Comparison of ENCODE assay signal across 2 cellular contexts in the genomic region with DNA sequence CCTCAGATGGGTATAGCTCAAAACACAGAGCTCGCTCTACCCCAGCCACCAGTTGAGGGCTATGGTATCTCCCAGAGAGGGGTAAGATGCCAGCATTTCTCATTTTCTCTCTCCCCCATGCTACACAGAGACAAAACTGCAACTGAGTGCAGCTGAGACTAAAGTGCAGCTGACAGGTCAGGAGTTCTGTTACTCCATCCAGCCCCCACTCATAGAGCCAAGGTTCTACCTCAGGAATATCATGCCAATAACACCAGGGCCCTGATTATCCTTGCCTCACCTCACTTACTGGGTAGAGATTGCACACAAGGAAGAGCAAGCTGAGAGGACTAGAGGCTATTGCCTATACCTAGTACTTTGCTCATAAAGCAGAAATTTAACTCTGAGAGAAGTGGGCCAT.
TF ChIP-seq lines count a peak whose summit lies in the region.

No MANE protein-coding gene starts in this region.

TF ChIP-seq in liver, 16 proteins besides CTCF, POLR2A, EP300 and RAD21:
- TF ChIP-seq ATF3 (IDR thresholded peaks at IDR 0.05) (no peak), HNF4A (conservative IDR thresholded peaks at IDR 0.05) (peak; percentile 19 to 29)

TF ChIP-seq in HepG2, 621 proteins besides CTCF, POLR2A, EP300 and RAD21:
- TF ChIP-seq ZNF775 (CRISPR knock-in tag; IDR thresholded peaks at IDR 0.05; ENCODE audit: borderline replicate concordance) (no peak), REXO4 (CRISPR knock-in tag; IDR thresholded peaks at IDR 0.05; ENCODE audit: borderline replicate concordance) (no peak), ZNF724P (CRISPR knock-in tag; IDR thresholded peaks at IDR 0.05; ENCODE audit: borderline replicate concordance) (no peak), ZNF616 (CRISPR knock-in tag; IDR thresholded peaks at IDR 0.05; ENCODE audit: low read depth) (no peak), MTERF4 (CRISPR knock-in tag; IDR thresholded peaks at IDR 0.05) (no peak), GLI4 (CRISPR knock-in tag; IDR thresholded peaks at IDR 0.05; ENCODE audit: borderline replicate concordance) (no peak), ZNF512B (CRISPR knock-in tag; IDR thresholded peaks at IDR 0.05; ENCODE audit: borderline replicate concordance) (no peak), ZNF780A (CRISPR knock-in tag; IDR thresholded peaks at IDR 0.05) (no peak), NR2F6 (IDR thresholded peaks at IDR 0.05) (no peak), NR2F6 (CRISPR knock-in tag; IDR thresholded peaks at IDR 0.05) (no peak), ZNF670 (CRISPR knock-in tag; IDR thresholded peaks at IDR 0.05; ENCODE audit: borderline replicate concordance) (no peak), POLR2AphosphoS5 (IDR thresholded peaks at IDR 0.05; ENCODE audit: low read depth, low read length) (no peak), DR1 (CRISPR knock-in tag; IDR thresholded peaks at IDR 0.05) (no peak), ELF4 (CRISPR knock-in tag; IDR thresholded peaks at IDR 0.05; ENCODE audit: borderline replicate concordance) (no peak), TBP (CRISPR knock-in tag; IDR thresholded peaks at IDR 0.05) (no peak), ZNF264 (CRISPR knock-in tag; IDR thresholded peaks at IDR 0.05) (no peak)
- TF ChIP-seq, protein P1, sequence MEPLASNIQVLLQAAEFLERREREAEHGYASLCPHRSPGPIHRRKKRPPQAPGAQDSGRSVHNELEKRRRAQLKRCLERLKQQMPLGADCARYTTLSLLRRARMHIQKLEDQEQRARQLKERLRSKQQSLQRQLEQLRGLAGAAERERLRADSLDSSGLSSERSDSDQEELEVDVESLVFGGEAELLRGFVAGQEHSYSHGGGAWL (CRISPR knock-in tag; IDR thresholded peaks at IDR 0.05), result no peak
- TF ChIP-seq, protein P2, sequence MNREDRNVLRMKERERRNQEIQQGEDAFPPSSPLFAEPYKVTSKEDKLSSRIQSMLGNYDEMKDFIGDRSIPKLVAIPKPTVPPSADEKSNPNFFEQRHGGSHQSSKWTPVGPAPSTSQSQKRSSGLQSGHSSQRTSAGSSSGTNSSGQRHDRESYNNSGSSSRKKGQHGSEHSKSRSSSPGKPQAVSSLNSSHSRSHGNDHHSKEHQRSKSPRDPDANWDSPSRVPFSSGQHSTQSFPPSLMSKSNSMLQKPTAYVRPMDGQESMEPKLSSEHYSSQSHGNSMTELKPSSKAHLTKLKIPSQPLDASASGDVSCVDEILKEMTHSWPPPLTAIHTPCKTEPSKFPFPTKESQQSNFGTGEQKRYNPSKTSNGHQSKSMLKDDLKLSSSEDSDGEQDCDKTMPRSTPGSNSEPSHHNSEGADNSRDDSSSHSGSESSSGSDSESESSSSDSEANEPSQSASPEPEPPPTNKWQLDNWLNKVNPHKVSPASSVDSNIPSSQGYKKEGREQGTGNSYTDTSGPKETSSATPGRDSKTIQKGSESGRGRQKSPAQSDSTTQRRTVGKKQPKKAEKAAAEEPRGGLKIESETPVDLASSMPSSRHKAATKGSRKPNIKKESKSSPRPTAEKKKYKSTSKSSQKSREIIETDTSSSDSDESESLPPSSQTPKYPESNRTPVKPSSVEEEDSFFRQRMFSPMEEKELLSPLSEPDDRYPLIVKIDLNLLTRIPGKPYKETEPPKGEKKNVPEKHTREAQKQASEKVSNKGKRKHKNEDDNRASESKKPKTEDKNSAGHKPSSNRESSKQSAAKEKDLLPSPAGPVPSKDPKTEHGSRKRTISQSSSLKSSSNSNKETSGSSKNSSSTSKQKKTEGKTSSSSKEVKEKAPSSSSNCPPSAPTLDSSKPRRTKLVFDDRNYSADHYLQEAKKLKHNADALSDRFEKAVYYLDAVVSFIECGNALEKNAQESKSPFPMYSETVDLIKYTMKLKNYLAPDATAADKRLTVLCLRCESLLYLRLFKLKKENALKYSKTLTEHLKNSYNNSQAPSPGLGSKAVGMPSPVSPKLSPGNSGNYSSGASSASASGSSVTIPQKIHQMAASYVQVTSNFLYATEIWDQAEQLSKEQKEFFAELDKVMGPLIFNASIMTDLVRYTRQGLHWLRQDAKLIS (CRISPR knock-in tag; IDR thresholded peaks at IDR 0.05), result no peak
